In the genomic region with DNA sequence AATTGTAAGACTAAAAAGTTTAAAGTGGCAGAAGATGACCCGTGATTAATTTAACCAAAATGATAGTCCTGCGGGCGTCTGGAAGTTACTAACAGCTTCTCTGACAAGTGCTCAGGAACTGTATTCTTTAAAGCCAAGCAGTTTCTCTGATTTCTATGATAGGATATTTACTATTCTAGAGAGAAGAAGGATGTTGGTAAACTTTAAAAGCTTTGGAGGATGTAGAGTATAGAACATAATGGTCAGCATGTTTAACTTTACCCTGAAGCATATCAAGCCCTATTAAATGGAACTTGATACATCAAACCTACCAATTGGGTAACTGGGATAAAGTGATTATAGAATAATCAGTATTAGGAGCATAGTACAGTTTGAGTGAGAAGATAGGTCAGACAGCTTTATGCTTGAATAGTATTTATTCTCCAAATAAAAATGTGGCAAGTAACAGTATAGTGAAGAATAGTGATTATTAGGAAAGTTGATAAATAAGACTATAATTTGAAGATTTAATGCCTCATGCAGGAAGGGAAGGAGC, we compare ENCODE assay signal across 8 cellular contexts. TPM values are rescaled to one million over a fixed set of nuclear protein-coding genes. Genes with fewer than 3 reads are reported as not detected.
DNase-seq lines count a peak whose midpoint lies in the region; ATAC-seq and TF ChIP-seq lines count a peak whose summit lies in the region.

No MANE protein-coding gene starts in this region.

- H3F3A ChIP-seq in neural progenitor cell (ENCODE audit: low read depth) = peaks cover 40% of the 10 kb centered on the region

- H3K27ac Mint-ChIP-seq in CD8-positive, alpha-beta T cell = peak overlapping the region; percentile 98
- H3K27ac Mint-ChIP-seq in neural progenitor cell = no peak overlapping the region

- H3K4me1 Mint-ChIP-seq in CD8-positive, alpha-beta T cell (ENCODE audit: low read depth) = peaks cover 76% of the 10 kb centered on the region
- peaks cover 44% of the 10 kb centered on the region for H3K4me1 Mint-ChIP-seq in neural progenitor cell

- no peaks in the 10 kb centered on the region for H3K27me3 ChIP-seq in CD8-positive, alpha-beta T cell (ENCODE audit: insufficient read depth, low read length)
- H3K27me3 ChIP-seq in neural progenitor cell (peaks cover 9% of the 10 kb centered on the region), thyroid gland (no peaks in the 10 kb centered on the region)

- no peak for TF ChIP-seq POLR2A in thyroid gland (IDR thresholded peaks at IDR 0.05)

- H3K36me3 Mint-ChIP-seq in CD8-positive, alpha-beta T cell = peaks cover 16% of the 10 kb centered on the region
- no peaks in the 10 kb centered on the region for H3K36me3 Mint-ChIP-seq in neural progenitor cell

- H2AFZ ChIP-seq in neural progenitor cell (replicated peaks) = no peak overlapping the region

- H3K4me3 Mint-ChIP-seq in CD8-positive, alpha-beta T cell = peak overlapping the region; percentile 99
- H3K4me3 Mint-ChIP-seq in neural progenitor cell = peak overlapping the region; percentile 91

- peaks cover 75% of the 10 kb centered on the region for H3K4me1 ChIP-seq in CD8-positive, alpha-beta T cell (ENCODE audit: insufficient read depth, low read length)
- H3K4me1 ChIP-seq in neural progenitor cell = peaks cover 57% of the 10 kb centered on the region
- H3K4me1 ChIP-seq in thyroid gland = peaks cover 30% of the 10 kb centered on the region in 2 donors

- peak overlapping the region; percentile 83 for H3K27ac ChIP-seq in CD8-positive, alpha-beta T cell (ENCODE audit: low read depth, low read length)
- H3K27ac ChIP-seq in coronary artery (peak overlapping the region in 1 of 2 donors; percentile 2), neural progenitor cell (no peak overlapping the region), thyroid gland (peak overlapping the region in 1 of 3 donors; percentile 92)

- no peak for ATAC-seq in CD8-positive, alpha-beta T cell
- no peak for ATAC-seq in HG03442 (IDR thresholded peaks at IDR 0.05; ENCODE audit: unreplicated experiment)
- no peak for ATAC-seq in HG02678 (IDR thresholded peaks at IDR 0.05; ENCODE audit: unreplicated experiment)

- H3K36me3 ChIP-seq in CD8-positive, alpha-beta T cell (ENCODE audit: insufficient read depth, low read length) = no peaks in the 10 kb centered on the region
- H3K36me3 ChIP-seq in neural progenitor cell (no peaks in the 10 kb centered on the region), thyroid gland (no peaks in the 10 kb centered on the region)

- no peak for DNase-seq in CD8-positive, alpha-beta T cell
- DNase-seq in NAMALWA (ENCODE audit: low spot score) (peak; percentile 25), coronary artery (ENCODE audit: low spot score) (no peak), neural progenitor cell (ENCODE audit: low spot score) (no peak), thyroid gland (no peak), GDM1 (lab: John Stamatoyannopoulos, UW) (no peak)

- POLR2A ChIA-PET in CD8-positive, alpha-beta T cell (lab: Charles Lee) = interaction anchor here (1.6 to 3.6 kb wide), 5 partner anchors 11 to 279 kb away, joined by 6 to 81 read pairs (median 14); a partner anchor contains a TSS

- H3K79me2 ChIP-seq in neural progenitor cell (ENCODE audit: low read depth) = peaks cover 57% of the 10 kb centered on the region

- TF ChIP-seq CTCF in CD8-positive, alpha-beta T cell (IDR thresholded peaks at IDR 0.05) = no peak
- TF ChIP-seq CTCF in coronary artery (IDR thresholded peaks at IDR 0.05) (no peak), neural progenitor cell (IDR thresholded peaks at IDR 0.05) (no peak), thyroid gland (IDR thresholded peaks at IDR 0.05) (no peak)

- H3K27me3 Mint-ChIP-seq in CD8-positive, alpha-beta T cell (ENCODE audit: low read depth) = no peaks in the 10 kb centered on the region
- peaks cover 7% of the 10 kb centered on the region for H3K27me3 Mint-ChIP-seq in neural progenitor cell (ENCODE audit: insufficient read depth, low read depth)

- peak overlapping the region; percentile 92 for H3K4me2 ChIP-seq in neural progenitor cell

- H3K9ac ChIP-seq in neural progenitor cell = no peak overlapping the region

- 17 to 21% methylated on average over 3 of the region's 3 CpGs for WGBS in thyroid gland, 2 donors

- CTCF ChIA-PET in CD8-positive, alpha-beta T cell (lab: Charles Lee) = interaction anchor here (1.3 to 1.5 kb wide), 2 partner anchors 11 to 22 kb away, joined by 4 to 5 read pairs; no protein-coding TSS in a partner anchor

- H3K9me3 Mint-ChIP-seq in CD8-positive, alpha-beta T cell = no peaks in the 10 kb centered on the region
- H3K9me3 Mint-ChIP-seq in neural progenitor cell = peaks cover 2% of the 10 kb centered on the region

- H4K20me1 ChIP-seq in neural progenitor cell (ENCODE audit: low read depth) = peaks cover 17% of the 10 kb centered on the region

- peak overlapping the region; percentile 83 for H3K4me3 ChIP-seq in CD8-positive, alpha-beta T cell (ENCODE audit: low read depth, low read length)
- H3K4me3 ChIP-seq in coronary artery = peak overlapping the region; percentile 95
- H3K4me3 ChIP-seq in neural progenitor cell = peak overlapping the region; percentile 71
- H3K4me3 ChIP-seq in thyroid gland (replicated peaks in 1 of 3) = peak overlapping the region in 1 of 3 donors; percentile 93

- intact Hi-C loops in CD8-positive, alpha-beta T cell (cut with DNase I, micrococcal nuclease) = loop anchor here (5.0 to 10.0 kb wide), 3 partner anchors 35 to 1698 kb away; a partner anchor contains a TSS
- intact Hi-C loops in thyroid gland (cut with DNase I) = loop anchor here (10.0 kb wide), 1 partner anchor 142 kb away; no protein-coding TSS in a partner anchor

- H3K9me3 ChIP-seq in CD8-positive, alpha-beta T cell (ENCODE audit: low read length) = no peaks in the 10 kb centered on the region
- H3K9me3 ChIP-seq in neural progenitor cell (ENCODE audit: low read depth) (no peaks in the 10 kb centered on the region), thyroid gland (no peaks in the 10 kb centered on the region)

RNA-seq across cellular contexts. Expression of a gene that starts 1.8 kb away (rescaled TPM):
- total RNA-seq in CD8-positive, alpha-beta T cell = 10 to 100 TPM; 61.1 to 67.0 TPM
- 20.6 and 25.8 TPM in 2 replicates for total RNA-seq in neural progenitor cell (ENCODE audit: low replicate concordance)
- total RNA-seq in thyroid gland = 10 to 100 TPM; 16.4 to 39.1 (median 18.5) TPM
